Comparison of ENCODE assay signal across 8 cellular contexts in the genomic region with DNA sequence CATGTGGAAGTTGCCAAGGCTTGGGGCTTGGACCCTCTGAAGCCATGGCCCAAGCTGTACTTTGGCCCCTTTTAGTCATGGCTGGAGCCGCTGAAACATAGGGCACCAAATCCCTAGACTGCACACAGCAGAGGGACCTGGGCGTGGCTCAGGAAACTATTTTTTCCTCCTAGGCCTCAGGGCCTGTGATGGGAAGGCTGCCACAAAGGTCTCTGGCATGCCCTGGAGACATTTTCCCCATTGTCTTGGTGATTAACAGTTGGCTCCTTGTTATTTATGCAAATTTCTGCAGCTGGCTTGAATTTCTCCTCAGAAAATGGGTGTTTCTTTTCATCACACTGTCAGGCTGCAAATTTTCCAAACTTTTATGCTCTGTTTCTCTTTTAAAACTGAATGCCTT.
DNase-seq lines count a peak whose midpoint lies in the region; FAIRE-seq and TF ChIP-seq lines count a peak whose summit lies in the region.
"Not testable (repeated sequence)": the region's sequence is repeated elsewhere in the genome, so short reads cannot be mapped to it uniquely, and the experiment has no call there.

No MANE protein-coding gene starts in this region.

- not testable (repeated sequence) for H3K27me3 Mint-ChIP-seq in nephron progenitor cell (ENCODE audit: low read depth, poor library complexity)

- H3K27me3 ChIP-seq in BLaER1; bronchial epithelial cell (ENCODE audit: control insufficient read depth, insufficient read depth, low read length); mesenchymal stem cell (ENCODE audit: control insufficient read depth in 1 of 2, insufficient read depth in 1 of 2, low read length in 2 of 2): not testable (repeated sequence)

- not testable (repeated sequence) for H3K4ac ChIP-seq in mesenchymal stem cell (ENCODE audit: low read depth in 1 of 2, low read length in 2 of 2)

- CTCF ChIA-PET in HEK293 (lab: Yijun Ruan, JAX) = not testable (repeated sequence)

- peaks cover 64% of the 10 kb centered on the region for H3K4me1 Mint-ChIP-seq in nephron progenitor cell

- peaks cover 53% of the 10 kb centered on the region for H3K9me3 Mint-ChIP-seq in nephron progenitor cell

- H3K9me3 ChIP-seq in BLaER1 = peaks cover 45% of the 10 kb centered on the region
- not testable (repeated sequence) for H3K9me3 ChIP-seq in HEK293 (ENCODE audit: control insufficient read depth, insufficient read depth, low read depth, low read length); mesenchymal stem cell (ENCODE audit: control insufficient read depth, low read length)

- H3K4me2 ChIP-seq in BLaER1; mesenchymal stem cell (ENCODE audit: low read length, poor library complexity, severe bottlenecking): not testable (repeated sequence)

- H2AK5ac ChIP-seq in mesenchymal stem cell (ENCODE audit: low read length, severe bottlenecking) = peak overlapping the region; percentile 92

- peak overlapping the region; percentile 57; the same call in 1 of the 2 replicates for H3K27ac ChIP-seq in BLaER1
- H3K27ac ChIP-seq in HEK293 (ENCODE audit: extremely low read depth, low read depth, low read length); mesenchymal stem cell (ENCODE audit: low read length, poor library complexity, severe bottlenecking): not testable (repeated sequence)

- not testable (repeated sequence) for H3K14ac ChIP-seq in mesenchymal stem cell (ENCODE audit: low read length in 2 of 2)

- POLR2A ChIA-PET in HEK293 (lab: Yijun Ruan, JAX) = not testable (repeated sequence)

- not testable (repeated sequence) for H4K8ac ChIP-seq in mesenchymal stem cell (ENCODE audit: low read length)

- peaks cover 21% of the 10 kb centered on the region for H3K36me3 ChIP-seq in BLaER1
- not testable (repeated sequence) for H3K36me3 ChIP-seq in HEK293 (ENCODE audit: control insufficient read depth in 2 of 2, insufficient read depth in 1 of 2, low read length in 2 of 2); bronchial epithelial cell (ENCODE audit: control insufficient read depth, insufficient read depth, low read length); mesenchymal stem cell (ENCODE audit: control insufficient read depth in 1 of 2, insufficient read depth in 2 of 2, low read depth in 1 of 2, low read length in 2 of 2)

- H2BK120ac ChIP-seq in mesenchymal stem cell (ENCODE audit: low read depth, low read length) = not testable (repeated sequence)

- WGBS in mesenchymal stem cell = 86% methylated on average over 2 of the region's 2 CpGs

- H3K27ac Mint-ChIP-seq in nephron progenitor cell = peak overlapping the region; percentile 83

- H2BK5ac ChIP-seq in mesenchymal stem cell (ENCODE audit: low read depth, low read length, poor library complexity, severe bottlenecking) = not testable (repeated sequence)

- H3K4me3 ChIP-seq in BLaER1 = peak overlapping the region; percentile 31; the same call in 1 of the 2 replicates
- H3K4me3 ChIP-seq in HEK293 (ENCODE audit: low read depth, low read length); bronchial epithelial cell (ENCODE audit: low read depth, low read length); mesenchymal stem cell (ENCODE audit: insufficient read depth in 1 of 2, low read depth in 1 of 2, low read length in 2 of 2): not testable (repeated sequence)

- not testable (repeated sequence) for TF ChIP-seq CTCF in HEK293 (tag by site-specific recombination; IDR thresholded peaks at IDR 0.05); bronchial epithelial cell (IDR thresholded peaks at IDR 0.05; ENCODE audit: insufficient read depth, low read length, severe bottlenecking); nephron progenitor cell (IDR thresholded peaks at IDR 0.05)

- H4K91ac ChIP-seq in mesenchymal stem cell (ENCODE audit: low read length) = not testable (repeated sequence)

- H3K4me3 Mint-ChIP-seq in nephron progenitor cell = not testable (repeated sequence)

- not testable (repeated sequence) for H3K9ac ChIP-seq in BLaER1; mesenchymal stem cell (ENCODE audit: low read length)

- H2BK15ac ChIP-seq in mesenchymal stem cell (ENCODE audit: low read depth, poor library complexity, severe bottlenecking) = not testable (repeated sequence)

- H3K18ac ChIP-seq in mesenchymal stem cell (ENCODE audit: low read depth in 1 of 2, low read length in 2 of 2) = not testable (repeated sequence)

- H3K36me3 Mint-ChIP-seq in nephron progenitor cell (ENCODE audit: low read depth) = peaks cover 28% of the 10 kb centered on the region

- not testable (repeated sequence) for H3K79me1 ChIP-seq in mesenchymal stem cell (replicated peaks; ENCODE audit: low read length, poor library complexity, severe bottlenecking)

- H2BK12ac ChIP-seq in mesenchymal stem cell (ENCODE audit: low read length in 2 of 2) = not testable (repeated sequence)

- DNase-seq in LoVo (ENCODE audit: low spot score) (peak; percentile 76), M059J (ENCODE audit: low read depth) (peak; percentile 48), RPMI7951 (ENCODE audit: low read depth) (peak; percentile 75)
- not testable (repeated sequence) for DNase-seq in bronchial epithelial cell (ENCODE audit: low read depth); mesenchymal stem cell; nephron progenitor cell

- FAIRE-seq in bronchial epithelial cell (lab: Jason Lieb, UNC) = peak; percentile 86

- H3K23ac ChIP-seq in mesenchymal stem cell (ENCODE audit: low read length in 2 of 2) = not testable (repeated sequence)

- not testable (repeated sequence) for H4K20me1 ChIP-seq in BLaER1

- H2AFZ ChIP-seq in mesenchymal stem cell (ENCODE audit: low read depth, low read length) = not testable (repeated sequence)

- H3K4me1 ChIP-seq in BLaER1 (peaks cover 70% of the 10 kb centered on the region), HEK293 (ENCODE audit: control insufficient read depth, insufficient read depth, low read length) (peaks cover 15% of the 10 kb centered on the region)
- H3K4me1 ChIP-seq in mesenchymal stem cell (ENCODE audit: control insufficient read depth, insufficient read depth, low read depth, low read length) = not testable (repeated sequence)

TF ChIP-seq in HEK293, 187 proteins besides CTCF, POLR2A, EP300 and RAD21:
- TF ChIP-seq SETDB1 (IDR thresholded peaks at IDR 0.05; ENCODE audit: insufficient read length, low read length) (peak; percentile 71), ZNF585B (tag by site-specific recombination; IDR thresholded peaks at IDR 0.05) (peak; percentile 69)
